18 cellular contexts compared by ENCODE assay signal in genomic region chr22:22893891-22894739, GRCh38.
DNase-seq lines count a peak whose midpoint lies in the region; ATAC-seq, FAIRE-seq and TF ChIP-seq lines count a peak whose summit lies in the region.
"Had no signal": no experiment of that assay in that cellular context is flagged by ENCODE, and none has a peak within 500 bp of the region (broad histone marks: within the 10 kb centered on the region; RNA-seq: fewer than 3 reads in every experiment).

No MANE protein-coding gene starts in this region.

- H3K4me2 ChIP-seq in SU-DHL-6 (ENCODE audit: low read depth, low read length, poor library complexity, severe bottlenecking): peak overlapping the region; percentile 97
- H3K4me2 ChIP-seq: hepatocyte had no signal

- H4K20me1 ChIP-seq in SU-DHL-6 (ENCODE audit: low read depth, low read length): no peaks in the 10 kb centered on the region

- FAIRE-seq in D721Med (lab: Jason Lieb, UNC): no peak
- FAIRE-seq: colon, kidney had no signal

- TF ChIP-seq CTCF in SU-DHL-6 (IDR thresholded peaks at IDR 0.05; ENCODE audit: insufficient read depth, low read length, poor library complexity, severe bottlenecking) (no peak), D721Med (IDR thresholded peaks at IDR 0.05; ENCODE audit: insufficient read depth, missing control alignments) (no peak)

- H3K4me1 Mint-ChIP-seq in stimulated activated naive CD8-positive, alpha-beta T cell treated with anti-CD3 and anti-CD28 coated beads, Interleukin-15, amount 100 ng/mL, for 72 hours: peaks cover 4% of the 10 kb centered on the region
- H3K4me1 Mint-ChIP-seq: activated naive CD4-positive, alpha-beta T cell treated with anti-CD3 and anti-CD28 coated beads, Interleukin-2, amount 50 U/mL, for 24 hours had no signal

- no peak overlapping the region for H3K4me3 Mint-ChIP-seq in stimulated activated naive CD8-positive, alpha-beta T cell treated with anti-CD3 and anti-CD28 coated beads, Interleukin-15, amount 100 ng/mL, for 72 hours
- H3K4me3 Mint-ChIP-seq: activated naive CD4-positive, alpha-beta T cell treated with anti-CD3 and anti-CD28 coated beads, Interleukin-2, amount 50 U/mL, for 24 hours; mesothelial cell of epicardium; T-helper 17 cell had no signal

- peak overlapping the region; percentile 70 for H3K4me3 ChIP-seq in SU-DHL-6 (ENCODE audit: insufficient read depth, low read length, poor library complexity, severe bottlenecking)
- H3K4me3 ChIP-seq in mucosa of rectum (ENCODE audit: low read length in 2 of 2): peak overlapping the region in 1 of 2 donors; percentile 37
- H3K4me3 ChIP-seq: hepatocyte had no signal

- H3K27me3 ChIP-seq in SU-DHL-6 (ENCODE audit: low read length) (no peaks in the 10 kb centered on the region), mucosa of rectum (ENCODE audit: control insufficient read depth in 2 of 2, insufficient read depth in 2 of 2, low read length in 2 of 2) (peaks cover 2 to 7% of the 10 kb centered on the region in 2 donors)

- H3K36me3 ChIP-seq in SU-DHL-6 (ENCODE audit: low read length) (peaks cover 50% of the 10 kb centered on the region), mucosa of rectum (ENCODE audit: control insufficient read depth in 2 of 2, insufficient read depth in 2 of 2, low read length in 2 of 2) (no peaks in the 10 kb centered on the region)

- H3K27me3 Mint-ChIP-seq in stimulated activated naive CD8-positive, alpha-beta T cell treated with anti-CD3 and anti-CD28 coated beads, Interleukin-15, amount 100 ng/mL, for 72 hours: peaks cover 66% of the 10 kb centered on the region

- H3K9me3 Mint-ChIP-seq in stimulated activated naive CD8-positive, alpha-beta T cell treated with anti-CD3 and anti-CD28 coated beads, Interleukin-15, amount 100 ng/mL, for 72 hours: no peaks in the 10 kb centered on the region
- H3K9me3 Mint-ChIP-seq: activated naive CD4-positive, alpha-beta T cell treated with anti-CD3 and anti-CD28 coated beads, Interleukin-2, amount 50 U/mL, for 24 hours had no signal

- H3K27ac Mint-ChIP-seq in stimulated activated naive CD8-positive, alpha-beta T cell treated with anti-CD3 and anti-CD28 coated beads, Interleukin-15, amount 100 ng/mL, for 72 hours: no peak overlapping the region
- H3K27ac Mint-ChIP-seq: activated naive CD4-positive, alpha-beta T cell treated with anti-CD3 and anti-CD28 coated beads, Interleukin-2, amount 50 U/mL, for 24 hours; mesothelial cell of epicardium; T-helper 17 cell had no signal

- peaks cover 100% of the 10 kb centered on the region for H3F3A ChIP-seq in SU-DHL-6 (ENCODE audit: insufficient read depth)

- peak; percentile 3 for DNase-seq in stimulated activated naive CD8-positive, alpha-beta T cell treated with anti-CD3 and anti-CD28 coated beads, Interleukin-15, Interleukin-2, amounts not matched to agents 100 U/mL and 50 U/mL, for 24 hours
- DNase-seq in stimulated activated naive CD8-positive, alpha-beta T cell treated with anti-CD3 and anti-CD28 coated beads, Interleukin-15, amount 100 ng/mL, for 72 hours: no peak
- DNase-seq in D721Med (ENCODE audit: insufficient read length, low spot score) (no peak), Kasumi-1 (lab: John Stamatoyannopoulos, UW) (no peak), DMS114 treated with DMSO at 0.1 percent for 48 hours (lab: John Stamatoyannopoulos, UW; ENCODE audit: unreplicated experiment) (no peak)
- no peak for DNase-seq in activated CD4-positive, alpha-beta T cell treated with anti-CD3 and anti-CD28 coated beads for 4 hours
- DNase-seq: EL, kidney, NCI-H1417, NCI-H526 treated with DMSO at 0.1 percent for 48 hours, retina, T-helper 17 cell had no signal

- H3K9ac ChIP-seq in SU-DHL-6 (ENCODE audit: low read length) (peak overlapping the region; percentile 95), mucosa of rectum (ENCODE audit: low read depth in 1 of 2, low read length in 2 of 2) (peak overlapping the region in 1 of 2 donors; percentile 4)

- H3K79me2 ChIP-seq in SU-DHL-6 (ENCODE audit: insufficient read depth, low read length): peaks cover 100% of the 10 kb centered on the region
- H3K79me2 ChIP-seq: hepatocyte had no signal

- peak overlapping the region; percentile 98 for H3K27ac ChIP-seq in SU-DHL-6 (ENCODE audit: low read depth, low read length)
- peak overlapping the region; percentile 15 to 68 for H3K27ac ChIP-seq in mucosa of rectum (ENCODE audit: low read depth in 2 of 2, low read length in 2 of 2)
- H3K27ac ChIP-seq: hepatocyte had no signal

- no peak overlapping the region for H2AFZ ChIP-seq in SU-DHL-6 (ENCODE audit: low read depth, low read length, severe bottlenecking)
- H2AFZ ChIP-seq: hepatocyte had no signal

- no peak for ATAC-seq in stimulated activated naive CD8-positive, alpha-beta T cell treated with anti-CD3 and anti-CD28 coated beads, Interleukin-15, Interleukin-2, amounts not matched to agents 100 U/mL and 50 U/mL, for 24 hours
- no peak for ATAC-seq in stimulated activated naive CD8-positive, alpha-beta T cell treated with anti-CD3 and anti-CD28 coated beads, Interleukin-15, amount 100 ng/mL, for 72 hours
- ATAC-seq: T-helper 17 cell had no signal

- no peaks in the 10 kb centered on the region for H3K9me2 ChIP-seq in SU-DHL-6 (replicated peaks; ENCODE audit: insufficient read depth, low read length)

- H3K9me3 ChIP-seq in SU-DHL-6 (ENCODE audit: insufficient read depth, low read length) (no peaks in the 10 kb centered on the region), mucosa of rectum (ENCODE audit: control insufficient read depth in 2 of 2, low read length in 2 of 2) (no peaks in the 10 kb centered on the region)

- H3K4me1 ChIP-seq in mucosa of rectum (ENCODE audit: control insufficient read depth in 2 of 2, insufficient read depth in 2 of 2, low read length in 2 of 2): no peaks in the 10 kb centered on the region
